ENCODE assay signal across 14 cellular contexts in the genomic region with DNA sequence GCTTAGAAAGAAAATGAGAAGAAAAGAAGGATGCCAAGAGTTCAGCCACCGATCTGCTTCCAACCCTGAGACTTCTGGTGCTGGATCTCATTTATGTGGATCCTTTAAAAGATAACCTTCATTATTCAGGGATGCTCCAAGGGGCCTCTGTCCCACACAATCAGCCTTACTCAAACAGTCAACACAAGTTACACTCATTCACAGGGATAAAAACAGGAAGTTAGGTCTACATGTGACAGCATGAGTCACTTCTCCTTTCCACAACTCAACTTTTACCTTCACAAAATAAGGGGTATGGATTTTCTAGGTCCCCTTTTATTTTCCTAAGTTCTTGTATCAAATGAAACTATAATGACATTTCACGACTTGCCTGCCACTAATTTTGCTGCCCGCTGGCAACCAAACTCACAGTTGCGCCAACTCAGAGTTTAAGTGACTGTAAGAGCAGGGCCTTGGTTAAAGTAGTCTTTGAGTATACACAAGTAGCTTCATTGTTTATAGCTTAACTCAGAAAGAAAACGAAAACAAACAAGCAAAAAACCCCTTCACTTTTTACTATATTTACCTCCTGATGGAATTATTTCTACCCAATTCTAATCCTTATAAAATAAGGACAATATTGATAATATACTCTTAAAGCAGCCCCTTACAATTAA.
DNase-seq lines count a peak whose midpoint lies in the region; ATAC-seq and TF ChIP-seq lines count a peak whose summit lies in the region.
"Had no signal": no experiment of that assay in that cellular context is flagged by ENCODE, and none has a peak within 500 bp of the region (broad histone marks: within the 10 kb centered on the region; RNA-seq: fewer than 3 reads in every experiment).

No MANE protein-coding gene starts in this region.

- no peak overlapping the region for H4K91ac ChIP-seq in neuronal stem cell (ENCODE audit: low read depth, low read length, poor library complexity)

- H3K9ac ChIP-seq in mammary epithelial cell (ENCODE audit: insufficient read depth, low read length) (no peak overlapping the region), neuronal stem cell (ENCODE audit: low read depth, low read length, poor library complexity) (no peak overlapping the region)
- H3K9ac ChIP-seq: BLaER1, KMS-11 had no signal

- H2BK12ac ChIP-seq in neuronal stem cell (ENCODE audit: low read length), result no peak overlapping the region

- H2BK5ac ChIP-seq in neuronal stem cell (ENCODE audit: low read length), result no peak overlapping the region

- no peaks in the 10 kb centered on the region for H3K9me3 ChIP-seq in mammary epithelial cell (replicated peaks; ENCODE audit: insufficient read depth, low read length)
- H3K9me3 ChIP-seq in prostate gland, result no peaks in the 10 kb centered on the region
- H3K9me3 ChIP-seq in neuronal stem cell (replicated peaks in 1 of 2; ENCODE audit: control insufficient read depth in 2 of 2, insufficient read depth in 1 of 2, low read depth in 1 of 2, low read length in 2 of 2), result peaks cover 0 to 18% of the 10 kb centered on the region in 2 donors
- H3K9me3 ChIP-seq: BLaER1, sigmoid colon had no signal

- no peaks in the 10 kb centered on the region for H3K79me2 ChIP-seq in mammary epithelial cell (ENCODE audit: insufficient read depth, low read length)

- WGBS in mammary epithelial cell (ENCODE audit: low coverage, missing lambda C conversion rate), result 99% methylated on average over 5 of the region's 5 CpGs
- WGBS in prostate gland, result 92% methylated on average over 5 of the region's 5 CpGs
- WGBS in neuronal stem cell (ENCODE audit: extremely low coverage in 2 of 2, insufficient read length in 2 of 2, insufficient replicate concordance in 1 of 2), 2 donors, result no CpG with 5 or more reads among the region's 5 CpGs

- H3K4me2 ChIP-seq in mammary epithelial cell (ENCODE audit: insufficient read depth, low read depth, low read length) (no peak overlapping the region), neuronal stem cell (ENCODE audit: insufficient read depth, low read length, poor library complexity, severe bottlenecking) (no peak overlapping the region)
- H3K4me2 ChIP-seq: BLaER1, KMS-11 had no signal

- H2AK5ac ChIP-seq in neuronal stem cell (ENCODE audit: low read depth, low read length), result no peak overlapping the region

- intact Hi-C loops in mammary epithelial cell (cut with micrococcal nuclease) (no loop called here), MCF 10A (cut with micrococcal nuclease) (no loop called here), prostate gland (cut with DNase I) (no loop called here)

- CTCF ChIA-PET in mammary epithelial cell (lab: Charles Lee; ENCODE audit: low non-redundant PET), result no interaction called here
- CTCF ChIA-PET in MCF 10A (lab: Yijun Ruan, JAX), result no interaction called here

- H3K27me3 ChIP-seq in mammary epithelial cell (ENCODE audit: insufficient read depth, low read length) (no peaks in the 10 kb centered on the region), prostate gland (replicated peaks; ENCODE audit: insufficient read depth) (no peaks in the 10 kb centered on the region), neuronal stem cell (ENCODE audit: control insufficient read depth in 3 of 3, insufficient read depth in 3 of 3, low read depth in 1 of 3, low read length in 3 of 3) (no peaks in the 10 kb centered on the region)
- H3K27me3 ChIP-seq: BLaER1, dorsolateral prefrontal cortex, sigmoid colon had no signal

- in situ Hi-C loops in mammary epithelial cell (cut with MboI; ENCODE audit: low sequenced_read_pairs in 2 of 2), result no loop called here

- H4K8ac ChIP-seq in neuronal stem cell (ENCODE audit: low read depth, low read length), result no peak overlapping the region

- H3K36me3 Mint-ChIP-seq in MCF 10A (ENCODE audit: insufficient read depth, unreplicated experiment), result no peaks in the 10 kb centered on the region

- H3K27ac ChIP-seq in mammary epithelial cell (ENCODE audit: insufficient read depth, low read depth, low read length) (no peak overlapping the region), prostate gland (no peak overlapping the region), neuronal stem cell (replicated peaks; ENCODE audit: low read length) (no peak overlapping the region)
- H3K27ac ChIP-seq: BLaER1, dorsolateral prefrontal cortex, KMS-11, sigmoid colon had no signal

- H3K36me3 ChIP-seq in mammary epithelial cell (ENCODE audit: insufficient read depth, low read length), result no peaks in the 10 kb centered on the region
- no peaks in the 10 kb centered on the region for H3K36me3 ChIP-seq in prostate gland
- no peaks in the 10 kb centered on the region for H3K36me3 ChIP-seq in neuronal stem cell (replicated peaks in 1 of 2; ENCODE audit: control insufficient read depth in 2 of 2, insufficient read depth in 2 of 2, low read length in 2 of 2)
- H3K36me3 ChIP-seq: BLaER1, sigmoid colon had no signal

- TF ChIP-seq POLR2A in prostate gland (IDR thresholded peaks at IDR 0.05), result no peak

- H3K27ac Mint-ChIP-seq in MCF 10A (ENCODE audit: low read depth, unreplicated experiment), result no peak overlapping the region

- no peaks in the 10 kb centered on the region for H3K79me1 ChIP-seq in neuronal stem cell (ENCODE audit: low read depth, low read length)

- H3K18ac ChIP-seq in neuronal stem cell (ENCODE audit: low read length), result no peak overlapping the region

- no peak overlapping the region for H3K4ac ChIP-seq in neuronal stem cell (ENCODE audit: low read length)

- no peaks in the 10 kb centered on the region for H4K20me1 ChIP-seq in mammary epithelial cell (ENCODE audit: insufficient read depth, low read length)
- H4K20me1 ChIP-seq: BLaER1 had no signal

- peaks cover 5% of the 10 kb centered on the region for H3K4me1 Mint-ChIP-seq in MCF 10A (ENCODE audit: insufficient read depth, unreplicated experiment)

- BruUV-seq in mammary epithelial cell (replicated peaks; lab: Mats Ljungman, UMichigan) (no TSS peak), MCF 10A (replicated peaks; lab: Mats Ljungman, UMichigan) (no TSS peak)

- H2AFZ ChIP-seq in mammary epithelial cell (ENCODE audit: low read depth, low read length) (no peak overlapping the region), neuronal stem cell (ENCODE audit: low read length) (no peak overlapping the region)

- no peak overlapping the region for H3K23ac ChIP-seq in neuronal stem cell (ENCODE audit: low read depth, low read length, poor library complexity)

- no peaks in the 10 kb centered on the region for H3K27me3 Mint-ChIP-seq in MCF 10A (ENCODE audit: insufficient read depth, unreplicated experiment)

- dilution Hi-C loops in mammary epithelial cell (cut with HindIII; ENCODE audit: low sequenced_read_pairs), result no loop called here

- ATAC-seq in HG03135 (IDR thresholded peaks at IDR 0.05; ENCODE audit: unreplicated experiment) (no peak), HG02938 (IDR thresholded peaks at IDR 0.05; ENCODE audit: unreplicated experiment) (no peak)

- POLR2A ChIA-PET in MCF 10A (lab: Yijun Ruan, JAX), result no interaction called here

- no peak overlapping the region for H2BK15ac ChIP-seq in neuronal stem cell (ENCODE audit: low read length)

- TF ChIP-seq CTCF in mammary epithelial cell (conservative IDR thresholded peaks at IDR 0.05 in 1 of 2, IDR thresholded peaks at IDR 0.05 in 1 of 2; ENCODE audit: extremely low read depth in 1 of 2, insufficient read depth in 1 of 2, low read depth in 1 of 2, low read length in 2 of 2), result no peak
- no peak for TF ChIP-seq CTCF in MCF 10A (IDR thresholded peaks at IDR 0.05; ENCODE audit: unreplicated experiment)
- no peak for TF ChIP-seq CTCF in epithelial cell of esophagus (IDR thresholded peaks at IDR 0.05; ENCODE audit: insufficient read depth, low read depth, low read length, missing control alignments)
- TF ChIP-seq CTCF in prostate gland (IDR thresholded peaks at IDR 0.05), result no peak

- H3K4me3 Mint-ChIP-seq in MCF 10A (ENCODE audit: unreplicated experiment), result no peak overlapping the region
- H3K4me3 Mint-ChIP-seq: H9 had no signal

- H3K4me1 ChIP-seq in mammary epithelial cell (ENCODE audit: insufficient read depth, low read length), result no peaks in the 10 kb centered on the region
- no peaks in the 10 kb centered on the region for H3K4me1 ChIP-seq in prostate gland (replicated peaks)
- peaks cover 3 to 4% of the 10 kb centered on the region in 2 donors for H3K4me1 ChIP-seq in neuronal stem cell (ENCODE audit: control insufficient read depth in 2 of 2, insufficient read depth in 1 of 2, low read depth in 1 of 2, low read length in 2 of 2)
- H3K4me1 ChIP-seq: sigmoid colon had no signal

- no peak overlapping the region for H2BK120ac ChIP-seq in neuronal stem cell (ENCODE audit: low read depth, low read length)

- no peak overlapping the region for H3K14ac ChIP-seq in neuronal stem cell (ENCODE audit: low read length)

- H3K4me3 ChIP-seq in mammary epithelial cell (replicated peaks in 1 of 3; ENCODE audit: insufficient read depth in 1 of 3, low read depth in 2 of 3, low read length in 3 of 3), result no peak overlapping the region
- no peak overlapping the region for H3K4me3 ChIP-seq in epithelial cell of esophagus (ENCODE audit: low read length)
- H3K4me3 ChIP-seq in prostate gland, result no peak overlapping the region
- H3K4me3 ChIP-seq in neuronal stem cell (ENCODE audit: low read length in 2 of 2), result no peak overlapping the region
- H3K4me3 ChIP-seq: BLaER1, dorsolateral prefrontal cortex, sigmoid colon had no signal

- DNase-seq in mammary epithelial cell (peak; percentile 27), MCF 10A (ENCODE audit: unreplicated experiment) (no peak), RKO (ENCODE audit: low spot score) (peak; percentile 65), epithelial cell of esophagus (ENCODE audit: low read depth) (peak; percentile 36), prostate gland (ENCODE audit: low spot score) (no peak), neuronal stem cell (ENCODE audit: low spot score) (no peak)
- DNase-seq: activated CD8-positive, alpha-beta memory T cell treated with anti-CD3 and anti-CD28 coated beads, Interleukin-2, amount 50 U/mL, for 48 hours; dorsolateral prefrontal cortex; H9; sigmoid colon had no signal

- no peaks in the 10 kb centered on the region for H3K9me3 Mint-ChIP-seq in MCF 10A (ENCODE audit: unreplicated experiment)
- H3K9me3 Mint-ChIP-seq: H9 had no signal

Comparison
In these comparisons a context has a peak if more than half of its experiments do, and no peak if none do; other contexts are left out.
1. DNase-seq: peak in mammary epithelial cell (single experiment), RKO (single experiment) and epithelial cell of esophagus (single experiment); none in MCF 10A (single experiment), prostate gland (single experiment) and neuronal stem cell (single experiment).